ENCODE assay signal across 8 cellular contexts in the genomic region with DNA sequence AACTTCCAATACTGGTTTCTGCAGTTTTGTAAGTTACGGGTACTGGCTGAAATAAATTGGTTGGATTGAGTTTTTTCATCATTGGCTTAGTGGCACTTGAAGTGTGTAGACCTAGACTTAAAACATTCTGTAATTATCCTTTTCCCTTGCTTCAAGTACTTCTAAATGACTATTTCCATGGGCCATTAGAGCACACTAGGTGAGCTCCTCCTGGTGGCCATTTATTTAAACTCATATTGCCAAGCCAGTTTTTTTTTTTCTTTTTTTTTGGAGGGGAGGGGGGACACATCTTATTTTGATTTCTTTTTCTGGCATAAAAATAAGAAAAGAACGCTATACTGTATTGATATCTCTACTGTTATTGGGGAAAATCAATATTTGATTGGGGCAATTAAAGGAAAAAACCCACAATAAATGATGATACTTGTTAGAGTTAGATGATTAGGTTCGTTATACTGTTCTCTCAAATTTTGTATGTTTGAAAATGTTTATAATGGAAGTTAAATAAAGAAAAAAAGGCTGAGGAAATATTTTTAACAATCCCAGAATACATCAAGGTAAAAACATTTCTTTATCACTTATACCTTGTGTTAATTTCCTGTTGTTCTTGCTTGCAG.
A peak's percentile ranks its signal among the peaks of the same experiment; 100 is the strongest.
DNase-seq lines count a peak whose midpoint lies in the region; ATAC-seq and TF ChIP-seq lines count a peak whose summit lies in the region.

No MANE protein-coding gene starts in this region.

- no peak for TF ChIP-seq POLR2A in right lobe of liver (IDR thresholded peaks at IDR 0.05)

- H3K4me1 ChIP-seq in GM23338 (ENCODE audit: insufficient read depth) (no peaks in the 10 kb centered on the region), right lobe of liver (no peaks in the 10 kb centered on the region)

- ATAC-seq in GM23338 (peak; percentile 38; the same call in 2 of the 3 replicates), right lobe of liver (peak; percentile 67 to 77 (median 72)), GM19452 (IDR thresholded peaks at IDR 0.05; ENCODE audit: unreplicated experiment) (no peak), GM21528 (IDR thresholded peaks at IDR 0.05; ENCODE audit: low FRiP score, unreplicated experiment) (no peak)

- H3K27me3 ChIP-seq in GM23338 (ENCODE audit: insufficient read depth) = no peaks in the 10 kb centered on the region
- H3K27me3 ChIP-seq in right lobe of liver = no peaks in the 10 kb centered on the region

- H3K27me3 Mint-ChIP-seq in GM23338 (ENCODE audit: insufficient read depth, low read depth, poor library complexity) = peaks cover 3% of the 10 kb centered on the region
- H3K27me3 Mint-ChIP-seq in MCF 10A (ENCODE audit: insufficient read depth, unreplicated experiment) = no peaks in the 10 kb centered on the region
- H3K27me3 Mint-ChIP-seq in activated T-helper 2 cell treated with anti-CD3 and anti-CD28 coated beads, Interferon-gamma antibody, Interleukin-2, Interleukin-4, amounts not matched to agents 10 μg/mL and 5 μg/mL and 100 μg/mL, durations not matched to agents 14 hours and 24 hours and 36 hours (ENCODE audit: low read depth) = no peaks in the 10 kb centered on the region

- H3K4me1 Mint-ChIP-seq in GM23338 (no peaks in the 10 kb centered on the region), MCF 10A (ENCODE audit: insufficient read depth, unreplicated experiment) (no peaks in the 10 kb centered on the region)
- peaks cover 2% of the 10 kb centered on the region for H3K4me1 Mint-ChIP-seq in activated T-helper 2 cell treated with anti-CD3 and anti-CD28 coated beads, Interferon-gamma antibody, Interleukin-2, Interleukin-4, amounts not matched to agents 10 μg/mL and 5 μg/mL and 100 μg/mL, durations not matched to agents 14 hours and 24 hours and 36 hours (ENCODE audit: low read depth)

- CTCF ChIA-PET in MCF 10A (lab: Yijun Ruan, JAX) = interaction anchor here (0.6 to 3.2 kb wide), 26 partner anchors 9 to 1311 kb away, joined by 3 to 29 read pairs (median 4); no protein-coding TSS in a partner anchor

- TF ChIP-seq CTCF in GM23338 (conservative IDR thresholded peaks at IDR 0.05; ENCODE audit: low read depth in 2 of 2) (peak; percentile 68 to 94), MCF 10A (IDR thresholded peaks at IDR 0.05; ENCODE audit: unreplicated experiment) (peak; percentile 56), right lobe of liver (IDR thresholded peaks at IDR 0.05) (peak; percentile 60 to 80 (median 73))

- H3K36me3 ChIP-seq in GM23338 (ENCODE audit: insufficient read depth) (no peaks in the 10 kb centered on the region), right lobe of liver (no peaks in the 10 kb centered on the region)

- DNase-seq in COR-L47 (lab: John Stamatoyannopoulos, UW) = peak; percentile 56
- peak; percentile 84 for DNase-seq in GM23338 (ENCODE audit: low spot score)
- DNase-seq in NCI-H524 (lab: John Stamatoyannopoulos, UW) = peak; percentile 22 to 49
- DNase-seq in MCF 10A (ENCODE audit: unreplicated experiment) = peak; percentile 55
- DNase-seq in right lobe of liver = no peak
- no peak for DNase-seq in activated T-helper 2 cell treated with anti-CD3 and anti-CD28 coated beads, Interferon-gamma antibody, Interleukin-2, Interleukin-4, amounts not matched to agents 10 μg/mL and 5 μg/mL and 100 μg/mL, durations not matched to agents 14 hours and 24 hours and 36 hours (ENCODE audit: low spot score)

- H3K9me3 ChIP-seq in right lobe of liver = no peaks in the 10 kb centered on the region

- POLR2A ChIA-PET in MCF 10A (lab: Yijun Ruan, JAX) = interaction anchor here (0.6 to 2.4 kb wide), 5 partner anchors 11 to 212 kb away, joined by 3 to 10 read pairs (median 4); a partner anchor contains a TSS

- no peak overlapping the region for H2AFZ ChIP-seq in GM23338

- H3F3A ChIP-seq in GM23338 (replicated peaks; ENCODE audit: low read depth) = no peaks in the 10 kb centered on the region

- H3K27ac Mint-ChIP-seq in GM23338 (no peak overlapping the region), MCF 10A (ENCODE audit: low read depth, unreplicated experiment) (no peak overlapping the region)
- H3K27ac Mint-ChIP-seq in activated T-helper 2 cell treated with anti-CD3 and anti-CD28 coated beads, Interferon-gamma antibody, Interleukin-2, Interleukin-4, amounts not matched to agents 10 μg/mL and 5 μg/mL and 100 μg/mL, durations not matched to agents 14 hours and 24 hours and 36 hours = no peak overlapping the region

- no TSS peak for BruUV-seq in MCF 10A (replicated peaks; lab: Mats Ljungman, UMichigan)

- H3K9me3 Mint-ChIP-seq in GM23338 = no peaks in the 10 kb centered on the region
- peaks cover under 1% of the 10 kb centered on the region for H3K9me3 Mint-ChIP-seq in MCF 10A (ENCODE audit: unreplicated experiment)
- H3K9me3 Mint-ChIP-seq in activated T-helper 2 cell treated with anti-CD3 and anti-CD28 coated beads, Interferon-gamma antibody, Interleukin-2, Interleukin-4, amounts not matched to agents 10 μg/mL and 5 μg/mL and 100 μg/mL, durations not matched to agents 14 hours and 24 hours and 36 hours = no peaks in the 10 kb centered on the region

- H3K79me2 ChIP-seq in GM23338 (replicated peaks; ENCODE audit: insufficient read depth) = no peaks in the 10 kb centered on the region

- no peaks in the 10 kb centered on the region for H4K20me1 ChIP-seq in GM23338 (replicated peaks; ENCODE audit: insufficient read depth)

- no peak overlapping the region for H3K4me3 Mint-ChIP-seq in GM23338
- H3K4me3 Mint-ChIP-seq in MCF 10A (ENCODE audit: unreplicated experiment) = no peak overlapping the region
- no peak overlapping the region for H3K4me3 Mint-ChIP-seq in activated T-helper 2 cell treated with anti-CD3 and anti-CD28 coated beads, Interferon-gamma antibody, Interleukin-2, Interleukin-4, amounts not matched to agents 10 μg/mL and 5 μg/mL and 100 μg/mL, durations not matched to agents 14 hours and 24 hours and 36 hours (ENCODE audit: low read depth)

- intact Hi-C loops in MCF 10A (cut with micrococcal nuclease) (loop anchor here (1.0 to 2.0 kb wide), 2 partner anchors 83 to 242 kb away; a partner anchor contains a TSS), right lobe of liver (cut with DNase I) (no loop called here)
- intact Hi-C loops in activated T-helper 2 cell treated with anti-CD3 and anti-CD28 coated beads, Interferon-gamma antibody, Interleukin-2, Interleukin-4, amounts not matched to agents 10 μg/mL and 5 μg/mL and 100 μg/mL, durations not matched to agents 14 hours and 24 hours and 36 hours (cut with micrococcal nuclease) = loop anchor here (1.0 to 10.0 kb wide), 3 partner anchors 19 to 346 kb away; a partner anchor contains a TSS

- H3K36me3 Mint-ChIP-seq in GM23338 (ENCODE audit: low read depth) (peaks cover 11% of the 10 kb centered on the region; the same call in 2 of the 3 replicates), MCF 10A (ENCODE audit: insufficient read depth, unreplicated experiment) (peaks cover 18% of the 10 kb centered on the region)
- H3K36me3 Mint-ChIP-seq in activated T-helper 2 cell treated with anti-CD3 and anti-CD28 coated beads, Interferon-gamma antibody, Interleukin-2, Interleukin-4, amounts not matched to agents 10 μg/mL and 5 μg/mL and 100 μg/mL, durations not matched to agents 14 hours and 24 hours and 36 hours (ENCODE audit: low read depth) = peaks cover 34% of the 10 kb centered on the region

- WGBS in right lobe of liver (ENCODE audit: insufficient coverage, low coverage, low lambda C conversion rate, missing lambda C conversion rate) = 69% methylated on average over 3 of the region's 3 CpGs

- H3K4me2 ChIP-seq in GM23338 = no peak overlapping the region

- no peak overlapping the region for H3K27ac ChIP-seq in GM23338 (ENCODE audit: low read depth)
- H3K27ac ChIP-seq in right lobe of liver = no peak overlapping the region

- H3K4me3 ChIP-seq in GM23338 = no peak overlapping the region
- no peak overlapping the region for H3K4me3 ChIP-seq in right lobe of liver

- no peaks in the 10 kb centered on the region for H3K9me2 ChIP-seq in GM23338 (ENCODE audit: insufficient read depth)

TF ChIP-seq in GM23338, 12 proteins besides CTCF, POLR2A, EP300 and RAD21:
- TF ChIP-seq, protein P1, sequence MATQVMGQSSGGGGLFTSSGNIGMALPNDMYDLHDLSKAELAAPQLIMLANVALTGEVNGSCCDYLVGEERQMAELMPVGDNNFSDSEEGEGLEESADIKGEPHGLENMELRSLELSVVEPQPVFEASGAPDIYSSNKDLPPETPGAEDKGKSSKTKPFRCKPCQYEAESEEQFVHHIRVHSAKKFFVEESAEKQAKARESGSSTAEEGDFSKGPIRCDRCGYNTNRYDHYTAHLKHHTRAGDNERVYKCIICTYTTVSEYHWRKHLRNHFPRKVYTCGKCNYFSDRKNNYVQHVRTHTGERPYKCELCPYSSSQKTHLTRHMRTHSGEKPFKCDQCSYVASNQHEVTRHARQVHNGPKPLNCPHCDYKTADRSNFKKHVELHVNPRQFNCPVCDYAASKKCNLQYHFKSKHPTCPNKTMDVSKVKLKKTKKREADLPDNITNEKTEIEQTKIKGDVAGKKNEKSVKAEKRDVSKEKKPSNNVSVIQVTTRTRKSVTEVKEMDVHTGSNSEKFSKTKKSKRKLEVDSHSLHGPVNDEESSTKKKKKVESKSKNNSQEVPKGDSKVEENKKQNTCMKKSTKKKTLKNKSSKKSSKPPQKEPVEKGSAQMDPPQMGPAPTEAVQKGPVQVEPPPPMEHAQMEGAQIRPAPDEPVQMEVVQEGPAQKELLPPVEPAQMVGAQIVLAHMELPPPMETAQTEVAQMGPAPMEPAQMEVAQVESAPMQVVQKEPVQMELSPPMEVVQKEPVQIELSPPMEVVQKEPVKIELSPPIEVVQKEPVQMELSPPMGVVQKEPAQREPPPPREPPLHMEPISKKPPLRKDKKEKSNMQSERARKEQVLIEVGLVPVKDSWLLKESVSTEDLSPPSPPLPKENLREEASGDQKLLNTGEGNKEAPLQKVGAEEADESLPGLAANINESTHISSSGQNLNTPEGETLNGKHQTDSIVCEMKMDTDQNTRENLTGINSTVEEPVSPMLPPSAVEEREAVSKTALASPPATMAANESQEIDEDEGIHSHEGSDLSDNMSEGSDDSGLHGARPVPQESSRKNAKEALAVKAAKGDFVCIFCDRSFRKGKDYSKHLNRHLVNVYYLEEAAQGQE (IDR thresholded peaks at IDR 0.05; ENCODE audit: unreplicated experiment) = no peak
TF ChIP-seq in GM23338: peak in this region for 0.

Comparison
In these comparisons a context has a peak if more than half of its experiments do, and no peak if none do; other contexts are left out.
1. DNase-seq: peak in COR-L47 (single experiment), GM23338 (single experiment), NCI-H524 (2 of 2) and MCF 10A (single experiment); none in right lobe of liver (0 of 3) and activated T-helper 2 cell treated with anti-CD3 and anti-CD28 coated beads, Interferon-gamma antibody, Interleukin-2, Interleukin-4, amounts not matched to agents 10 μg/mL and 5 μg/mL and 100 μg/mL, durations not matched to agents 14 hours and 24 hours and 36 hours (single experiment).
2. ATAC-seq: peak in GM23338 (single experiment) and right lobe of liver (4 of 4); none in GM19452 (single experiment) and GM21528 (single experiment).
3. intact Hi-C loops: an anchor here in MCF 10A (1.0 to 2.0 kb wide) and activated T-helper 2 cell treated with anti-CD3 and anti-CD28 coated beads, Interferon-gamma antibody, Interleukin-2, Interleukin-4, amounts not matched to agents 10 μg/mL and 5 μg/mL and 100 μg/mL, durations not matched to agents 14 hours and 24 hours and 36 hours (1.0 to 10.0 kb wide); none called in right lobe of liver.
4. Peak in every context shown above with its lines, with median percentiles within 50 percentile points of each other: CTCF ChIP-seq.